Comparison of ENCODE assay signal across 11 cellular contexts in genomic region chr18:31040982-31041345, GRCh38. TPM values are rescaled to one million over a fixed set of nuclear protein-coding genes. Genes with fewer than 3 reads are reported as not detected.
DNase-seq lines count a peak whose midpoint lies in the region; TF ChIP-seq lines count a peak whose summit lies in the region.
"Had no signal": no experiment of that assay in that cellular context is flagged by ENCODE, and none has a peak within 500 bp of the region (broad histone marks: within the 10 kb centered on the region; RNA-seq: fewer than 3 reads in every experiment).

No MANE protein-coding gene starts in this region.

- DNase-seq in HEK293T (ENCODE audit: extremely low spot score): peak; percentile 72
- peak; percentile 28 for DNase-seq in astrocyte of the hippocampus (ENCODE audit: low read depth, low spot score)
- DNase-seq in hepatocyte (ENCODE audit: low spot score): peak; percentile 28
- peak; percentile 49 for DNase-seq in prostate gland (ENCODE audit: low spot score)
- DNase-seq in ovary: no peak
- DNase-seq in midbrain (lab: John Stamatoyannopoulos, UW): no peak
- DNase-seq in NCI-H69 (lab: John Stamatoyannopoulos, UW): no peak
- DNase-seq in cerebellar nuclear complex (lab: John Stamatoyannopoulos, UW): no peak
- DNase-seq: HCEC 1CT, NCI-H345, SHP77 had no signal

- peak overlapping the region; percentile 91 for H3K4me2 ChIP-seq in hepatocyte

- H3K9me3 ChIP-seq in hepatocyte (ENCODE audit: low read depth): no peaks in the 10 kb centered on the region
- H3K9me3 ChIP-seq in prostate gland: no peaks in the 10 kb centered on the region
- peaks cover 0 to 5% of the 10 kb centered on the region in 2 donors for H3K9me3 ChIP-seq in ovary

- H3K27me3 ChIP-seq in hepatocyte (peaks cover 52% of the 10 kb centered on the region), prostate gland (replicated peaks; ENCODE audit: insufficient read depth) (no peaks in the 10 kb centered on the region), ovary (peaks cover 2% of the 10 kb centered on the region)

- no peaks in the 10 kb centered on the region for H4K20me1 ChIP-seq in hepatocyte (ENCODE audit: insufficient read depth, poor library complexity, severe bottlenecking)

- WGBS in hepatocyte (ENCODE audit: low lambda C conversion rate, missing lambda C conversion rate): 4% methylated on average over 14 of the region's 14 CpGs
- WGBS in prostate gland: 3% methylated on average over 14 of the region's 14 CpGs
- 7 to 11% (median 10%) methylated on average over 14 of the region's 14 CpGs for WGBS in ovary, 3 donors

- no peak for TF ChIP-seq CTCF in hepatocyte (IDR thresholded peaks at IDR 0.05; ENCODE audit: poor library complexity)
- no peak for TF ChIP-seq CTCF in prostate gland (IDR thresholded peaks at IDR 0.05)
- no peak for TF ChIP-seq CTCF in ovary (IDR thresholded peaks at IDR 0.05)

- peak overlapping the region; percentile 78 for H2AFZ ChIP-seq in hepatocyte

- H3K36me3 ChIP-seq in hepatocyte (replicated peaks; ENCODE audit: insufficient read depth, low read depth) (no peaks in the 10 kb centered on the region), prostate gland (no peaks in the 10 kb centered on the region), ovary (no peaks in the 10 kb centered on the region)

- no peak for TF ChIP-seq POLR2A in prostate gland (IDR thresholded peaks at IDR 0.05)
- no peak for TF ChIP-seq POLR2A in ovary (IDR thresholded peaks at IDR 0.05)

- H3K4me3 ChIP-seq in hepatocyte (peak overlapping the region; percentile 45), prostate gland (peak overlapping the region; percentile 33 to 40), ovary (no peak overlapping the region)

- intact Hi-C loops in prostate gland (cut with DNase I): loop anchor here (10.0 kb wide), 1 partner anchor 64 kb away; the partner anchor contains the start of gene DSC2
- intact Hi-C loops in ovary (cut with DNase I): loop anchor here in 1 of 4 donors (10.0 kb wide), 1 partner anchor 56 kb away; no protein-coding TSS in a partner anchor

- H3K4me1 ChIP-seq in hepatocyte (ENCODE audit: insufficient read depth): peaks cover 12% of the 10 kb centered on the region
- H3K4me1 ChIP-seq in prostate gland (replicated peaks): no peaks in the 10 kb centered on the region
- no peaks in the 10 kb centered on the region for H3K4me1 ChIP-seq in ovary (ENCODE audit: insufficient read depth)

- no peak for TF ChIP-seq EP300 in ovary (IDR thresholded peaks at IDR 0.05)

- CTCF ChIA-PET in HEK293T (lab: Yijun Ruan, JAX): interaction anchor here (0.6 to 1.4 kb wide), 6 partner anchors 29 to 522 kb away, joined by 3 to 4 read pairs (median 3); no protein-coding TSS in a partner anchor

- no peaks in the 10 kb centered on the region for H3K9me2 ChIP-seq in hepatocyte (replicated peaks; ENCODE audit: insufficient read depth)

- POLR2A ChIA-PET in HEK293T (lab: Yijun Ruan, JAX): interaction anchor here (0.7 to 5.5 kb wide), 22 partner anchors 9 to 902 kb away, joined by 3 to 62 read pairs (median 6); partner anchors contain the start of genes DSC2, DSG2 and TRAPPC8

- H3K79me2 ChIP-seq in hepatocyte: peaks cover 15% of the 10 kb centered on the region

- H3K27ac ChIP-seq in hepatocyte (peak overlapping the region; percentile 71), prostate gland (peak overlapping the region; percentile 65 to 73), ovary (no peak overlapping the region)

TF ChIP-seq in HEK293T, 16 proteins besides CTCF, POLR2A, EP300 and RAD21:
- TF ChIP-seq FOXM1 (IDR thresholded peaks at IDR 0.05; ENCODE audit: borderline replicate concordance) (no peak), BHLHE40 (IDR thresholded peaks at IDR 0.05; ENCODE audit: borderline replicate concordance) (no peak), ZNF384 (IDR thresholded peaks at IDR 0.05) (no peak), L3MBTL2 (conservative IDR thresholded peaks at IDR 0.05) (peak; percentile 62)

RNA-seq across cellular contexts. Expression of gene DSC3, which starts 1.6 kb away (rescaled TPM):
- total RNA-seq in hepatocyte (29.3 and 39.7 TPM in 2 replicates), prostate gland (10 to 100 TPM; 13.5 to 32.1 TPM), ovary (1 to 10 TPM in 2 of 7 donors, under 1 TPM in 5; 0.05 to 9.1 (median 0.38) TPM)
- polyA plus RNA-seq in hepatocyte (13.9 and 17.1 TPM in 2 replicates), ovary (1 to 10 TPM in 1 of 2 donors, under 1 TPM in 1; 0.45 to 1.2 TPM)

Comparison
In these comparisons a context has a peak if more than half of its experiments do, and no peak if none do; other contexts are left out.
1. DNase-seq: peak in HEK293T (single experiment), astrocyte of the hippocampus (single experiment), hepatocyte (single experiment) and prostate gland (single experiment); none in ovary (0 of 5), midbrain (single experiment), NCI-H69 (single experiment) and cerebellar nuclear complex (0 of 2).
2. H3K27ac ChIP-seq: peak in hepatocyte (single experiment) and prostate gland (2 of 2); none in ovary (0 of 2).